ENCODE assay signal across 33 cellular contexts in the genomic region with DNA sequence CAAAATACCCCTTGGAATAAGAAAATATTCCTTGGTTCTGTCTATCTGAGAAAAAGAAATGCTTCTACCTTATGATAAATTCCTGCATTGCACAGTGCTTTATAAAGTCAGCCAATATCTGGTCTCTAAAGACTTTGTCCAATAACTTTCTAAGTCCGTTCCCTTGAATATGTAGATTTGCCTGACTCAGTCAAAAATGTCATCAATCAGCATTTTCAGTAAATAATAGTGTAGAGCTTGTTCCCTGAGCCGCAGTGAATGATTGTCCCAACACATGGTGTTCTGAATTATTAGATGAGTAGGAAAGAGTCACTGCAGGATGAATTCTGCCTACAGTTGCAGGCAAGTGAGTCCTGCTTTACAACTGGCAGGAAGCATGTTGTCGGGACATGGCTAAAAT.
"Had no signal": no experiment of that assay in that cellular context is flagged by ENCODE, and none has a peak within 500 bp of the region (broad histone marks: within the 10 kb centered on the region; RNA-seq: fewer than 3 reads in every experiment).

No MANE protein-coding gene starts in this region.

- DNase-seq: activated effector memory CD4-positive, alpha-beta T cell treated with anti-CD3 and anti-CD28 coated beads, Interleukin-2, amount 50 U/mL, for 16 hours; activated effector memory CD4-positive, alpha-beta T cell treated with Interleukin-2 at 50 U/mL for 16 hours; activated gamma-delta T cell treated with Interleukin-2 at 50 U/mL for 16 hours; activated naive CD4-positive, alpha-beta T cell; activated naive CD4-positive, alpha-beta T cell treated with anti-CD3 and anti-CD28 coated beads for 36 hours; activated naive CD4-positive, alpha-beta T cell treated with anti-CD3 and anti-CD28 coated beads, Interleukin-2, amount 10 ng/mL, durations not matched to agents 7 days and 5 days; activated naive CD4-positive, alpha-beta T cell treated with anti-CD3 and anti-CD28 coated beads, Interleukin-2, amount 50 U/mL, for 16 hours; activated naive CD4-positive, alpha-beta T cell treated with Interleukin-2 at 50 U/mL for 16 hours; activated naive CD8-positive, alpha-beta T cell treated with anti-CD3 and anti-CD28 coated beads for 36 hours; activated naive CD8-positive, alpha-beta T cell treated with anti-CD3 and anti-CD28 coated beads, Interleukin-2, amount 10 ng/mL, durations not matched to agents 7 days and 5 days; activated naive CD8-positive, alpha-beta T cell treated with anti-CD3 and anti-CD28 coated beads, Interleukin-2, amount 50 U/mL, for 24 hours; activated T-cell treated with anti-CD3 and anti-CD28 coated beads, Interleukin-2, amount 50 U/mL, for 24 hours; activated T-cell treated with anti-CD3 and anti-CD28 coated beads, Interleukin-2, amount 50 U/mL, for 4 hours; activated T-cell treated with anti-CD3 and anti-CD28 coated beads, Interleukin-2, amount 50 U/mL, for 48 hours; activated T-cell treated with anti-CD3 and anti-CD28 coated beads, Interleukin-2, amount 50 U/mL, for 72 hours; adrenal gland; amniotic stem cell; amygdala; anterior cingulate cortex; aorta; body of pancreas; brain microvascular endothelial cell; caudate nucleus; central memory CD4-positive, alpha-beta T cell; cerebellar nuclear complex had no signal

- H3K27ac ChIP-seq: adrenal gland, ascending aorta, body of pancreas, brain microvascular endothelial cell, breast epithelium, cardiac muscle cell had no signal

- H3K36me3 ChIP-seq: adrenal gland, ascending aorta, brain microvascular endothelial cell, breast epithelium, cardiac muscle cell had no signal

- H3K4me1 ChIP-seq: adrenal gland, ascending aorta, body of pancreas, breast epithelium had no signal

- H3K9me3 ChIP-seq: adrenal gland, ascending aorta, body of pancreas, breast epithelium had no signal

- ATAC-seq: activated naive CD4-positive, alpha-beta T cell treated with anti-CD3 and anti-CD28 coated beads, Interleukin-2, amount 50 U/mL, for 72 hours; activated naive CD8-positive, alpha-beta T cell treated with anti-CD3 and anti-CD28 coated beads, Interleukin-2, amount 50 U/mL, for 24 hours; activated T-cell treated with anti-CD3 and anti-CD28 coated beads, Interleukin-2, amount 50 U/mL, for 4 hours; activated T-cell treated with anti-CD3 and anti-CD28 coated beads, Interleukin-2, amount 50 U/mL, for 72 hours; activated T-helper 17 cell treated with anti-CD3 and anti-CD28 coated beads, Interleukin-2, amount 50 U/mL, for 72 hours; body of pancreas had no signal

- FAIRE-seq: astrocyte, bronchial epithelial cell, colon had no signal

- H3K4me3 ChIP-seq: adrenal gland, ascending aorta, body of pancreas, breast epithelium, cardiac muscle cell had no signal

- H3K27me3 ChIP-seq: adrenal gland, ascending aorta, body of pancreas, brain microvascular endothelial cell, breast epithelium, cardiac muscle cell had no signal
